22 cellular contexts compared by ENCODE assay signal in the genomic region with DNA sequence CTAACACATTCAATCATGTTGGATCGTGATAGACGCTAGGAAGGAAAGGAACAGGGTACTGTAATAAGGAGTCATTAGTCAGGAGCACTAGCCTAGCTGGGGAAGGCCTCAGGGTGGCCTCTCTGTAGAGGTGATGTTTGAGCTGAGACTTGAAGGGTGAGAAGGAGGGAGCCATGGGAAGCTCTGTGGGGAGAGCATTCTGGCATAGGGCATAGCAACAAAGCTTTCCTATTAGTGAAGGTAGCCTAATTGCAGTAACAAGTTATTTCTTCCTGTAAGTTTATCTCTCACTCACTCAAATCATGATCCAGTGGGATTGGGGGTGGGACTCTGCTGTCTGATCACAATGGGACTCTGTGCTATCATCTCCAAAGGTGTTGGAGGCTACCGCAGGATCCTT. TPM values are rescaled to one million over a fixed set of nuclear protein-coding genes. Genes with fewer than 3 reads are reported as not detected.
DNase-seq lines count a peak whose midpoint lies in the region; ATAC-seq and TF ChIP-seq lines count a peak whose summit lies in the region.
"Had no signal": no experiment of that assay in that cellular context is flagged by ENCODE, and none has a peak within 500 bp of the region (broad histone marks: within the 10 kb centered on the region; RNA-seq: fewer than 3 reads in every experiment).

No MANE protein-coding gene starts in this region.

- H3K27me3 Mint-ChIP-seq in activated naive CD8-positive, alpha-beta T cell treated with anti-CD3 and anti-CD28 coated beads, Interleukin-2, amount 50 U/mL, for 24 hours: no peaks in the 10 kb centered on the region
- no peaks in the 10 kb centered on the region for H3K27me3 Mint-ChIP-seq in activated naive CD8-positive, alpha-beta T cell treated with anti-CD3 and anti-CD28 coated beads for 36 hours
- peaks cover 0 to 8% (median 1%) of the 10 kb centered on the region in 3 donors for H3K27me3 Mint-ChIP-seq in immature natural killer cell (ENCODE audit: low read depth in 3 of 3)
- no peaks in the 10 kb centered on the region for H3K27me3 Mint-ChIP-seq in stimulated activated naive B cell treated with anti-CD40 and anti-IgM and Interleukin-4, amounts not matched to agents 10 μg/mL and 1 μg/mL and 100 μg/mL, for 72 hours

- H3K4me3 ChIP-seq in OCI-LY7 (ENCODE audit: low read depth, low read length, poor library complexity, severe bottlenecking) (no peak overlapping the region), sigmoid colon (no peak overlapping the region)
- H3K4me3 ChIP-seq: SJCRH30 had no signal

- no peaks in the 10 kb centered on the region for H3K36me3 Mint-ChIP-seq in activated naive CD8-positive, alpha-beta T cell treated with anti-CD3 and anti-CD28 coated beads, Interleukin-2, amount 50 U/mL, for 24 hours (ENCODE audit: low read depth)
- H3K36me3 Mint-ChIP-seq in activated naive CD8-positive, alpha-beta T cell treated with anti-CD3 and anti-CD28 coated beads for 36 hours: no peaks in the 10 kb centered on the region
- peaks cover 14 to 29% (median 14%) of the 10 kb centered on the region in 3 donors for H3K36me3 Mint-ChIP-seq in immature natural killer cell
- H3K36me3 Mint-ChIP-seq in stimulated activated naive B cell treated with anti-CD40 and anti-IgM and Interleukin-4, amounts not matched to agents 10 μg/mL and 1 μg/mL and 100 μg/mL, for 72 hours: peaks cover 51 to 69% of the 10 kb centered on the region in 2 donors
- H3K36me3 Mint-ChIP-seq: CD4-positive, CD25-positive, alpha-beta regulatory T cell had no signal

- H2AFZ ChIP-seq in OCI-LY7 (ENCODE audit: low read length): no peak overlapping the region

- peak overlapping the region; percentile 71 for H3K4me2 ChIP-seq in OCI-LY7 (ENCODE audit: low read length)

- H3K27ac Mint-ChIP-seq in activated naive CD8-positive, alpha-beta T cell treated with anti-CD3 and anti-CD28 coated beads, Interleukin-2, amount 50 U/mL, for 24 hours: peak overlapping the region; percentile 3
- no peak overlapping the region for H3K27ac Mint-ChIP-seq in activated naive CD8-positive, alpha-beta T cell treated with anti-CD3 and anti-CD28 coated beads for 36 hours
- H3K27ac Mint-ChIP-seq in immature natural killer cell: peak overlapping the region; percentile 88 to 97 (median 95)
- H3K27ac Mint-ChIP-seq in stimulated activated naive B cell treated with anti-CD40 and anti-IgM and Interleukin-4, amounts not matched to agents 10 μg/mL and 1 μg/mL and 100 μg/mL, for 72 hours: peak overlapping the region; percentile 97
- H3K27ac Mint-ChIP-seq: CD4-positive, CD25-positive, alpha-beta regulatory T cell; H9 had no signal

- H3K27ac ChIP-seq in OCI-LY7 (ENCODE audit: low read depth, low read length, poor library complexity, severe bottlenecking) (peak overlapping the region; percentile 95), sigmoid colon (no peak overlapping the region)
- H3K27ac ChIP-seq: SJCRH30 had no signal

- H3K27me3 ChIP-seq in sigmoid colon: no peaks in the 10 kb centered on the region
- H3K27me3 ChIP-seq: SJCRH30 had no signal

- intact Hi-C loops in OCI-LY7 (cut with micrococcal nuclease; ENCODE audit: unreplicated experiment): no loop called here
- intact Hi-C loops in sigmoid colon (cut with DNase I): no loop called here

- peaks cover 100% of the 10 kb centered on the region for H3K4me1 ChIP-seq in OCI-LY7 (ENCODE audit: insufficient read depth, low read length, poor library complexity, severe bottlenecking)
- H3K4me1 ChIP-seq in sigmoid colon: no peaks in the 10 kb centered on the region
- H3K4me1 ChIP-seq: SJCRH30 had no signal

- H3K4me3 Mint-ChIP-seq in activated naive CD8-positive, alpha-beta T cell treated with anti-CD3 and anti-CD28 coated beads, Interleukin-2, amount 50 U/mL, for 24 hours: no peak overlapping the region
- no peak overlapping the region for H3K4me3 Mint-ChIP-seq in activated naive CD8-positive, alpha-beta T cell treated with anti-CD3 and anti-CD28 coated beads for 36 hours
- H3K4me3 Mint-ChIP-seq in immature natural killer cell: peak overlapping the region in 1 of 5 donors; percentile 10
- no peak overlapping the region for H3K4me3 Mint-ChIP-seq in stimulated activated naive B cell treated with anti-CD40 and anti-IgM and Interleukin-4, amounts not matched to agents 10 μg/mL and 1 μg/mL and 100 μg/mL, for 72 hours
- H3K4me3 Mint-ChIP-seq: CD4-positive, CD25-positive, alpha-beta regulatory T cell; H9 had no signal

- no peaks in the 10 kb centered on the region for H3K9me3 Mint-ChIP-seq in activated naive CD8-positive, alpha-beta T cell treated with anti-CD3 and anti-CD28 coated beads, Interleukin-2, amount 50 U/mL, for 24 hours
- no peaks in the 10 kb centered on the region for H3K9me3 Mint-ChIP-seq in activated naive CD8-positive, alpha-beta T cell treated with anti-CD3 and anti-CD28 coated beads for 36 hours
- H3K9me3 Mint-ChIP-seq in immature natural killer cell: no peaks in the 10 kb centered on the region
- no peaks in the 10 kb centered on the region for H3K9me3 Mint-ChIP-seq in stimulated activated naive B cell treated with anti-CD40 and anti-IgM and Interleukin-4, amounts not matched to agents 10 μg/mL and 1 μg/mL and 100 μg/mL, for 72 hours
- H3K9me3 Mint-ChIP-seq: CD4-positive, CD25-positive, alpha-beta regulatory T cell; H9 had no signal

- H3K9me3 ChIP-seq in OCI-LY7 (ENCODE audit: low read length): no peaks in the 10 kb centered on the region
- H3K9me3 ChIP-seq in sigmoid colon: no peaks in the 10 kb centered on the region
- H3K9me3 ChIP-seq: SJCRH30 had no signal

- H3K79me2 ChIP-seq in OCI-LY7 (ENCODE audit: insufficient read depth, low read depth, low read length): peaks cover 100% of the 10 kb centered on the region

- peaks cover 35% of the 10 kb centered on the region for H3K4me1 Mint-ChIP-seq in activated naive CD8-positive, alpha-beta T cell treated with anti-CD3 and anti-CD28 coated beads, Interleukin-2, amount 50 U/mL, for 24 hours
- peaks cover 27% of the 10 kb centered on the region for H3K4me1 Mint-ChIP-seq in activated naive CD8-positive, alpha-beta T cell treated with anti-CD3 and anti-CD28 coated beads for 36 hours
- peaks cover 74 to 92% of the 10 kb centered on the region in 2 donors for H3K4me1 Mint-ChIP-seq in immature natural killer cell
- H3K4me1 Mint-ChIP-seq in stimulated activated naive B cell treated with anti-CD40 and anti-IgM and Interleukin-4, amounts not matched to agents 10 μg/mL and 1 μg/mL and 100 μg/mL, for 72 hours: peaks cover 70 to 90% of the 10 kb centered on the region in 2 donors

- no peak for ATAC-seq in activated naive CD8-positive, alpha-beta T cell treated with anti-CD3 and anti-CD28 coated beads, Interleukin-2, amount 50 U/mL, for 24 hours
- no peak for ATAC-seq in stimulated activated naive B cell treated with anti-CD40 and anti-IgM and Interleukin-4, amounts not matched to agents 10 μg/mL and 1 μg/mL and 100 μg/mL, for 72 hours (replicated peaks)

- 94 to 95% methylated on average over 3 of the region's 3 CpGs for whole genome bisulfite sequencing in sigmoid colon, 2 donors

- TF ChIP-seq CTCF in OCI-LY7 (conservative IDR thresholded peaks at IDR 0.05; ENCODE audit: low read length) (no peak), sigmoid colon (IDR thresholded peaks at IDR 0.05) (no peak)

- H3K9me2 ChIP-seq in OCI-LY7 (ENCODE audit: insufficient read depth, low read length): no peaks in the 10 kb centered on the region

- CTCF ChIA-PET in OCI-LY7 (lab: Charles Lee; ENCODE audit: unreplicated experiment): no interaction called here

- TF ChIP-seq EP300 in sigmoid colon (IDR thresholded peaks at IDR 0.05): no peak

- POLR2A ChIA-PET in OCI-LY7 (lab: Charles Lee): interaction anchor here (1.0 to 1.6 kb wide), 3 partner anchors 9 to 18 kb away, joined by 4 to 6 read pairs (median 5); no protein-coding TSS in a partner anchor

- H4K20me1 ChIP-seq in OCI-LY7 (ENCODE audit: insufficient read depth, low read length): peaks cover 33% of the 10 kb centered on the region

- no peak for DNase-seq in activated naive CD8-positive, alpha-beta T cell treated with anti-CD3 and anti-CD28 coated beads, Interleukin-2, amount 50 U/mL, for 24 hours
- no peak for DNase-seq in activated naive CD8-positive, alpha-beta T cell treated with anti-CD3 and anti-CD28 coated beads for 36 hours
- DNase-seq in OCI-LY7 (ENCODE audit: low spot score) (no peak), immature natural killer cell (no peak), GOT3 (lab: John Stamatoyannopoulos, UW) (no peak), sigmoid colon (no peak)
- no peak for DNase-seq in stimulated activated naive B cell treated with anti-CD40 and anti-IgM and Interleukin-4, amounts not matched to agents 10 μg/mL and 1 μg/mL and 100 μg/mL, for 72 hours
- DNase-seq in stimulated activated CD4-positive, alpha-beta T cell treated with anti-CD3 and anti-CD28 coated beads, Interleukin-4, amount 100 ng/mL, for 4 hours: no peak
- DNase-seq: 8988T; CD4-positive, CD25-positive, alpha-beta regulatory T cell; COR-L47; DMS 273 treated with DMSO at 0.1 percent for 48 hours; DMS79 treated with DMSO at 0.1 percent for 48 hours; H9; IMR-90; NCI-H1694; NCI-H2081 treated with DMSO at 0.1 percent for 48 hours; NCI-H2171 treated with DMSO at 0.1 percent for 48 hours; NCI-H524 treated with DMSO at 0.1 percent for 48 hours; NCI-H82; OCI-M1; SJCRH30 had no signal

- no peak for TF ChIP-seq POLR2A in sigmoid colon (IDR thresholded peaks at IDR 0.05)

- peaks cover 94% of the 10 kb centered on the region for H3K36me3 ChIP-seq in OCI-LY7 (ENCODE audit: insufficient read depth, low read length)
- no peaks in the 10 kb centered on the region for H3K36me3 ChIP-seq in sigmoid colon
- H3K36me3 ChIP-seq: SJCRH30 had no signal

- BruUV-seq in OCI-LY7 (replicated peaks; lab: Mats Ljungman, UMichigan): no TSS peak

RNA-seq across cellular contexts. Expression of a gene that starts 16.1 kb away (rescaled TPM):
- 1 to 10 TPM; 7.7 to 8.1 TPM for total RNA-seq in activated naive CD8-positive, alpha-beta T cell treated with anti-CD3 and anti-CD28 coated beads for 36 hours
- 196 and 198 TPM in 2 replicates for total RNA-seq in OCI-LY7 (2014; rRNA removed; shearing (Covaris generic))
- total RNA-seq in OCI-LY7 (2022) (464 and 485 TPM in 2 replicates), sigmoid colon (1 to 10 TPM; 2.4 to 8.0 (median 3.8) TPM)
- polyA plus RNA-seq in immature natural killer cell (10 to 100 TPM; 24.4 to 91.6 (median 46.4) TPM), sigmoid colon (10 to 100 TPM in 1 of 3 donors, 1 to 10 TPM in 2; 1.6 to 24.8 (median 1.8) TPM)

Comparison
In these comparisons a context has a peak if more than half of its experiments do, and no peak if none do; other contexts are left out.
1. RNA of a gene that starts 16.1 kb away (total RNA-seq): 196 to 485 TPM in OCI-LY7; 7.7 to 8.1 TPM in activated naive CD8-positive, alpha-beta T cell treated with anti-CD3 and anti-CD28 coated beads for 36 hours and 2.4 to 8.0 TPM in sigmoid colon; every median in the first group is over 10 times any median in the second.